In the genomic region with DNA sequence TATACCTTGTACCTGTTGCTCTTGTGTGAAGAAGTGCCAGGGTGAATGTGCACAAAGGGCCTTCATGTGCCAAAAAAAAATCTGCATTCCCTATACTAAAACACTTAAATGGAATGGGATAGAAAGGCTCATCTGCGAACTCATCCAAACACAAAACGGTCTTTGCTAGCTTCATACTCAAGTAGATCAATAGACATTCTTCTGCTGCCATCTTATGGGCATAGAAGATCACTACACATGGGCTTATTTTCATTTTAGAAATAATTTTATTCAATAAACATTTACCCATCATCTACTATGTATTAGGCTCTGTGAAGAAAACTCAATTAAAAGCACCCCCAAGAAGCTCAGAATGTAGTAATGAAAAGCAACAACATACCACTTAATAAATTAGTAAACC, we compare ENCODE assay signal across 8 cellular contexts.
DNase-seq lines count a peak whose midpoint lies in the region; ATAC-seq, FAIRE-seq and TF ChIP-seq lines count a peak whose summit lies in the region.
"Not testable (repeated sequence)": the region's sequence is repeated elsewhere in the genome, so short reads cannot be mapped to it uniquely, and the experiment has no call there.

No MANE protein-coding gene starts in this region.

- not testable (repeated sequence) for H3K9me2 ChIP-seq in HCT116 (ENCODE audit: insufficient read depth)

- H3K4me1 ChIP-seq in HCT116 (ENCODE audit: control insufficient read depth in 1 of 2, insufficient read depth in 2 of 2, low read length in 2 of 2); GM12878 (ENCODE audit: control insufficient read depth, insufficient read depth, low read length); small intestine (ENCODE audit: control insufficient read depth in 2 of 2, insufficient read depth in 1 of 2, low read depth in 1 of 2, low read length in 1 of 2): not testable (repeated sequence)

- CTCF ChIA-PET in HCT116 (lab: Charles Lee); GM12878 (lab: Yijun Ruan, JAX): not testable (repeated sequence)

- intact Hi-C loops in HCT116 (cut with micrococcal nuclease); GM12878 (cut with micrococcal nuclease; ENCODE audit: unreplicated experiment): not testable (repeated sequence)

- SMC1A ChIA-PET in GM12878 (lab: Charles Lee; ENCODE audit: uncharacterized antibody, unreplicated experiment) = not testable (repeated sequence)

- TF ChIP-seq CTCF in D721Med (IDR thresholded peaks at IDR 0.05; ENCODE audit: insufficient read depth, missing control alignments) (peak; percentile 38), HCT116 (IDR thresholded peaks at IDR 0.05 in 2 of 3, conservative IDR thresholded peaks at IDR 0.05 in 1 of 3; ENCODE audit: borderline replicate concordance in 1 of 3, insufficient read depth in 1 of 3, low read depth in 2 of 3, low read length in 2 of 3) (0 out of 6 replicates have a peak, but pooled peaks of 1 of the 3 experiments have one; percentile 5)
- not testable (repeated sequence) for TF ChIP-seq CTCF in GM12878 (IDR thresholded peaks at IDR 0.05 in 2 of 3, conservative IDR thresholded peaks at IDR 0.05 in 1 of 3; ENCODE audit: control insufficient read depth in 2 of 3, extremely low read depth in 1 of 3, insufficient read depth in 1 of 3, low read depth in 3 of 3, low read length in 3 of 3); fibroblast of the aortic adventitia (IDR thresholded peaks at IDR 0.05; ENCODE audit: insufficient read depth, low read length)

- H3K79me2 ChIP-seq in HCT116 (ENCODE audit: insufficient read depth, low read length); GM12878 (ENCODE audit: control insufficient read depth, insufficient read depth, low read length): not testable (repeated sequence)

- 75% methylated on average over 2 of the region's 2 CpGs for WGBS in GM12878 (ENCODE audit: insufficient coverage, insufficient replicate concordance, low lambda C conversion rate, missing lambda C conversion rate)
- 53 to 61% methylated on average over 2 of the region's 2 CpGs; no CpG with 5 or more reads in 1 of the 3 donors for WGBS in small intestine, 3 donors

- FAIRE-seq in D721Med (lab: Jason Lieb, UNC) = peak; percentile 35
- not testable (repeated sequence) for FAIRE-seq in GM12878 (lab: Jason Lieb, UNC); small intestine (lab: Jason Lieb, UNC)

- H3K9ac ChIP-seq in HCT116 (ENCODE audit: low read length); GM12878 (ENCODE audit: control insufficient read depth, insufficient read depth, low read length): not testable (repeated sequence)

- H2AFZ ChIP-seq in HCT116 (ENCODE audit: low read depth, low read length, poor library complexity, severe bottlenecking); GM12878 (ENCODE audit: control insufficient read depth, low read depth, low read length): not testable (repeated sequence)

- not testable (repeated sequence) for BruUV-seq in HCT116 (replicated peaks; lab: Mats Ljungman, UMichigan); GM12878 (replicated peaks; lab: Mats Ljungman, UMichigan)

- TF ChIP-seq RAD21 in HCT116 (IDR thresholded peaks at IDR 0.05; ENCODE audit: low read depth) = peak; percentile 16; the same call in 1 of the 2 replicates
- 0 out of 2 replicates have a peak, but pooled peaks have one; percentile 11 for TF ChIP-seq RAD21 in GM12878 (IDR thresholded peaks at IDR 0.05; ENCODE audit: insufficient read depth, low read depth, low read length)

- H3K4me2 ChIP-seq in HCT116 (ENCODE audit: low read length); GM12878 (ENCODE audit: control insufficient read depth, insufficient read depth): not testable (repeated sequence)

- TF ChIP-seq EP300 in GM12878 (IDR thresholded peaks at IDR 0.05; ENCODE audit: borderline replicate concordance in 1 of 2, control insufficient read depth in 1 of 2, low read depth in 2 of 2, low read length in 2 of 2) = not testable (repeated sequence)

- not testable (repeated sequence) for H3K27me3 ChIP-seq in HCT116 (ENCODE audit: insufficient read depth, low read length); GM12878 (replicated peaks in 1 of 2; ENCODE audit: control insufficient read depth in 2 of 2, insufficient read depth in 2 of 2, low read length in 1 of 2); small intestine (ENCODE audit: control insufficient read depth in 2 of 2, insufficient read depth in 2 of 2, low read length in 2 of 2)

- DNase-seq in D721Med (ENCODE audit: insufficient read length, low spot score); HCT116 (ENCODE audit: low read depth, low spot score); GM12878 (ENCODE audit: low read depth, low spot score); left lobe of liver (ENCODE audit: low spot score): not testable (repeated sequence)
- DNase-seq in NCI-H1092 treated with DMSO at 0.1 percent for 48 hours (lab: John Stamatoyannopoulos, UW) (peak; percentile 0), RPMI7951 (ENCODE audit: low read depth) (peak; percentile 15), fibroblast of the aortic adventitia (ENCODE audit: low read depth) (peak; percentile 26), small intestine (peak; percentile 4)

- POLR2A ChIA-PET in HCT116 (lab: Charles Lee); GM12878 (lab: Charles Lee): not testable (repeated sequence)

- not testable (repeated sequence) for H3K9me3 ChIP-seq in HCT116 (ENCODE audit: control insufficient read depth in 1 of 2, insufficient read depth in 1 of 2, low read depth in 1 of 2, low read length in 2 of 2); GM12878 (replicated peaks; ENCODE audit: control insufficient read depth, insufficient read depth, low read length); small intestine (ENCODE audit: control insufficient read depth, low read depth)

- RAD21 ChIA-PET in HCT116 (lab: Charles Lee; ENCODE audit: low non-redundant PET in 1 of 2, low total read pairs in 2 of 2, uncharacterized antibody in 2 of 2, unreplicated experiment in 2 of 2); GM12878 (lab: Charles Lee; ENCODE audit: unreplicated experiment): not testable (repeated sequence)

- H3K4me3 ChIP-seq in HCT116 (replicated peaks in 1 of 2; ENCODE audit: low read depth in 1 of 2, low read length in 2 of 2); GM12878; fibroblast of the aortic adventitia (ENCODE audit: low read depth, low read length); small intestine (ENCODE audit: low read depth in 1 of 2, low read length in 2 of 2): not testable (repeated sequence)

- H4K20me1 ChIP-seq in HCT116 (ENCODE audit: insufficient read depth); GM12878 (ENCODE audit: control insufficient read depth, insufficient read depth): not testable (repeated sequence)

- ATAC-seq in HCT116, GM12878: not testable (repeated sequence)
- peak; percentile 81 for ATAC-seq in left lobe of liver

- H3K36me3 ChIP-seq in HCT116 (ENCODE audit: control insufficient read depth in 1 of 2, insufficient read depth in 2 of 2, low read length in 2 of 2); GM12878 (ENCODE audit: control insufficient read depth in 2 of 2, insufficient read depth in 2 of 2, low read length in 1 of 2); small intestine (ENCODE audit: control insufficient read depth in 2 of 2, insufficient read depth in 2 of 2, low read length in 2 of 2): not testable (repeated sequence)

- in situ Hi-C loops in GM12878 (cut with MboI) = not testable (repeated sequence)

- not testable (repeated sequence) for TF ChIP-seq POLR2A in HCT116 (IDR thresholded peaks at IDR 0.05; ENCODE audit: borderline replicate concordance, extremely low read depth, insufficient read depth, insufficient read length); GM12878 (IDR thresholded peaks at IDR 0.05; ENCODE audit: low read depth, low read length)

- H3K27ac ChIP-seq in HCT116 (ENCODE audit: low read depth, low read length); GM12878 (ENCODE audit: control insufficient read depth, insufficient read depth); small intestine (ENCODE audit: low read depth in 1 of 2, low read length in 1 of 2): not testable (repeated sequence)
